In the genomic region with DNA sequence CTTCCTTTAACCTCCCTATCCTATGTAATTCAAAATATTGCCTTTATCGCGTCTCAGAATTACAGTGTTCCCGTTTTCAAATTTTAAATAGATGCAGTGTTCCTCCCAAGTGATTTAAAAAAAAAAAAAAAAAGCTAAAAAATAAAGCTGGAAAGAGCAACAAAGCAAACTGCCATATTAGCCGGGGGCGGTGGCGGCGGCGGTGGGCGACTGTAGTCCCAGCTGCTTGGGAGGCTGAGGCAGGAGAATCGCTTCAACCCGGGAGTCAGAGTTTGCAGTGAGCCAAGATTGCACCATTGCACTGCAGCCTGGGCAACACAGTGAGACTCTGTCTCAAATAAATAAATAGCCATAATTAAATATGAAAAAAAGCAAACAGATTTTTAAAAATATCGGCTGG, we compare ENCODE assay signal across 9 cellular contexts.
"Had no signal": no experiment of that assay in that cellular context is flagged by ENCODE, and none has a peak within 500 bp of the region (broad histone marks: within the 10 kb centered on the region; RNA-seq: fewer than 3 reads in every experiment).

No MANE protein-coding gene starts in this region.

- DNase-seq: GM23248, GOT3, H7, H9, HCEC 1CT, HFFc6 had no signal

- H3K27ac Mint-ChIP-seq: GM23338, H9, HFFc6 had no signal

- ATAC-seq: GM23338, HCT116 had no signal

- H3K4me3 Mint-ChIP-seq: GM23338, H9, HFFc6 had no signal

- H3K9me3 ChIP-seq: HAP-1 had no signal

- H3K4me1 Mint-ChIP-seq: GM23338, H9 had no signal

- H3K9me3 Mint-ChIP-seq: GM23338, H9, HFFc6 had no signal
